Comparison of ENCODE assay signal across 12 cellular contexts in genomic region chr1:55141295-55141893, GRCh38.
DNase-seq lines count a peak whose midpoint lies in the region; ATAC-seq lines count a peak whose summit lies in the region.
"Had no signal": no experiment of that assay in that cellular context is flagged by ENCODE, and none has a peak within 500 bp of the region (broad histone marks: within the 10 kb centered on the region; RNA-seq: fewer than 3 reads in every experiment).

No MANE protein-coding gene starts in this region.

- H3K4me3 ChIP-seq in CD4-positive, CD25-positive, alpha-beta regulatory T cell (ENCODE audit: low read depth, low read length): no peak overlapping the region
- H3K4me3 ChIP-seq in rectal smooth muscle tissue (ENCODE audit: low read length): no peak overlapping the region
- H3K4me3 ChIP-seq: BLaER1 treated with 17β-estradiol and CSF1 and Interleukin-3, amounts not matched to agents 10 nM and 100 nM; left ventricle myocardium inferior had no signal

- no peaks in the 10 kb centered on the region for H3K4me1 ChIP-seq in CD4-positive, CD25-positive, alpha-beta regulatory T cell (ENCODE audit: control insufficient read depth, insufficient read depth, low read length, poor library complexity, severe bottlenecking)
- no peaks in the 10 kb centered on the region for H3K4me1 ChIP-seq in rectal smooth muscle tissue (ENCODE audit: control insufficient read depth, insufficient read depth, low read length)

- H3K27me3 ChIP-seq in CD4-positive, CD25-positive, alpha-beta regulatory T cell (ENCODE audit: control insufficient read depth, insufficient read depth, low read length): no peaks in the 10 kb centered on the region
- H3K27me3 ChIP-seq in rectal smooth muscle tissue (ENCODE audit: control insufficient read depth, insufficient read depth, low read length): no peaks in the 10 kb centered on the region
- H3K27me3 ChIP-seq: BLaER1 treated with 17β-estradiol and CSF1 and Interleukin-3, amounts not matched to agents 10 nM and 100 nM had no signal

- no peak overlapping the region for H3K9ac ChIP-seq in rectal smooth muscle tissue (ENCODE audit: low read length)
- H3K9ac ChIP-seq: BLaER1 treated with 17β-estradiol and CSF1 and Interleukin-3, amounts not matched to agents 10 nM and 100 nM had no signal

- H3K27ac ChIP-seq in CD4-positive, CD25-positive, alpha-beta regulatory T cell (ENCODE audit: insufficient read depth, low read length, poor library complexity, severe bottlenecking): no peak overlapping the region
- H3K27ac ChIP-seq in rectal smooth muscle tissue (ENCODE audit: low read depth, low read length): peak overlapping the region; percentile 10
- H3K27ac ChIP-seq: BLaER1 treated with 17β-estradiol and CSF1 and Interleukin-3, amounts not matched to agents 10 nM and 100 nM; left ventricle myocardium inferior had no signal

- H3K36me3 Mint-ChIP-seq in CD4-positive, CD25-positive, alpha-beta regulatory T cell: peaks cover 24% of the 10 kb centered on the region
- peaks cover 31% of the 10 kb centered on the region for H3K36me3 Mint-ChIP-seq in central memory CD8-positive, alpha-beta T cell (ENCODE audit: insufficient read depth)

- no peak overlapping the region for H3K4me3 Mint-ChIP-seq in CD4-positive, CD25-positive, alpha-beta regulatory T cell
- no peak overlapping the region for H3K4me3 Mint-ChIP-seq in central memory CD8-positive, alpha-beta T cell
- H3K4me3 Mint-ChIP-seq: endodermal cell had no signal

- H3K36me3 ChIP-seq in CD4-positive, CD25-positive, alpha-beta regulatory T cell (ENCODE audit: control insufficient read depth, insufficient read depth, low read length): peaks cover 79% of the 10 kb centered on the region
- H3K36me3 ChIP-seq in rectal smooth muscle tissue (ENCODE audit: control insufficient read depth, insufficient read depth, low read length): peaks cover 34% of the 10 kb centered on the region

- H3K27ac Mint-ChIP-seq in CD4-positive, CD25-positive, alpha-beta regulatory T cell: peak overlapping the region; percentile 58 to 84 (median 60)
- peak overlapping the region; percentile 86 for H3K27ac Mint-ChIP-seq in central memory CD8-positive, alpha-beta T cell (ENCODE audit: low read depth)
- H3K27ac Mint-ChIP-seq: endodermal cell had no signal

- peaks cover 6 to 11% (median 10%) of the 10 kb centered on the region in 4 donors for H3K4me1 Mint-ChIP-seq in CD4-positive, CD25-positive, alpha-beta regulatory T cell
- H3K4me1 Mint-ChIP-seq in central memory CD8-positive, alpha-beta T cell: no peaks in the 10 kb centered on the region
- H3K4me1 Mint-ChIP-seq: endodermal cell had no signal

- H3K27me3 Mint-ChIP-seq in CD4-positive, CD25-positive, alpha-beta regulatory T cell: no peaks in the 10 kb centered on the region
- H3K27me3 Mint-ChIP-seq in central memory CD8-positive, alpha-beta T cell: no peaks in the 10 kb centered on the region
- H3K27me3 Mint-ChIP-seq: progenitor cell of endocrine pancreas had no signal

- H3K9me3 Mint-ChIP-seq in CD4-positive, CD25-positive, alpha-beta regulatory T cell: peaks cover 0 to 3% (median 0%) of the 10 kb centered on the region in 7 donors
- H3K9me3 Mint-ChIP-seq in central memory CD8-positive, alpha-beta T cell: no peaks in the 10 kb centered on the region
- H3K9me3 Mint-ChIP-seq: endodermal cell had no signal

- ATAC-seq in CD4-positive, CD25-positive, alpha-beta regulatory T cell (ENCODE audit: low read depth in 2 of 2): no peak
- ATAC-seq in central memory CD8-positive, alpha-beta T cell (replicated peaks; ENCODE audit: extremely low read depth, poor library complexity, severe bottlenecking): no peak
- ATAC-seq in HG03097 (IDR thresholded peaks at IDR 0.05; ENCODE audit: low FRiP score, unreplicated experiment) (no peak), HG02885 (IDR thresholded peaks at IDR 0.05; ENCODE audit: poor library complexity, unreplicated experiment) (no peak)

- no peaks in the 10 kb centered on the region for H3K9me3 ChIP-seq in CD4-positive, CD25-positive, alpha-beta regulatory T cell (ENCODE audit: control insufficient read depth in 2 of 2, low read length in 2 of 2)
- H3K9me3 ChIP-seq: left ventricle myocardium inferior had no signal

- DNase-seq in CD4-positive, CD25-positive, alpha-beta regulatory T cell: no peak
- DNase-seq in EH (ENCODE audit: low read depth) (peak; percentile 32), NCI-H446 (lab: John Stamatoyannopoulos, UW) (no peak)
- DNase-seq in central memory CD8-positive, alpha-beta T cell (ENCODE audit: low spot score in 2 of 2): no peak
- DNase-seq: Right ventricle myocardium superior had no signal
